2 cellular contexts compared by ENCODE assay signal in the genomic region with DNA sequence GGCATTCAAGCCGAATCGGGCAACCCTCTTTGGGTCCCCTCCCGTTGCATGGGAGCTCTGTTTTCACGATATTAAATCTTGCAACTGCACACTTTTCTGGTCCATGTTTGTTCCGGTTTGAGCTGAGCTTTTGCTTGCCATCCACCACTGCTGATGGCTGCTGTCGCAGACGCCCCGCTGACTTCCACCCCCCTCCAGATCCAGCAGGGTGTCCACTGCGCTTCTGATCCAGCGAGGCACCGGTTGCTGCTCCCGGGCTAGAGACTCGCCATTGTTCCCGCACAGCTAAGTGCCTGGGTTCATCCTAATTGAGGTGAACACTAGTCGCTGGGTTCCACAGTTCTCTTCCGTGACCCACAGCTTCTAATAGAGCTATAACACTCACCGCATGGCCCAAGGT.
TF ChIP-seq lines count a peak whose summit lies in the region.

No MANE protein-coding gene starts in this region.

TF ChIP-seq in SK-N-SH, 30 proteins besides CTCF, POLR2A, EP300 and RAD21 (continued from another document):
- TF ChIP-seq POLR2AphosphoS5 (IDR thresholded peaks at IDR 0.05; ENCODE audit: low read depth, low read length): no peak
- TF ChIP-seq, protein P1, sequence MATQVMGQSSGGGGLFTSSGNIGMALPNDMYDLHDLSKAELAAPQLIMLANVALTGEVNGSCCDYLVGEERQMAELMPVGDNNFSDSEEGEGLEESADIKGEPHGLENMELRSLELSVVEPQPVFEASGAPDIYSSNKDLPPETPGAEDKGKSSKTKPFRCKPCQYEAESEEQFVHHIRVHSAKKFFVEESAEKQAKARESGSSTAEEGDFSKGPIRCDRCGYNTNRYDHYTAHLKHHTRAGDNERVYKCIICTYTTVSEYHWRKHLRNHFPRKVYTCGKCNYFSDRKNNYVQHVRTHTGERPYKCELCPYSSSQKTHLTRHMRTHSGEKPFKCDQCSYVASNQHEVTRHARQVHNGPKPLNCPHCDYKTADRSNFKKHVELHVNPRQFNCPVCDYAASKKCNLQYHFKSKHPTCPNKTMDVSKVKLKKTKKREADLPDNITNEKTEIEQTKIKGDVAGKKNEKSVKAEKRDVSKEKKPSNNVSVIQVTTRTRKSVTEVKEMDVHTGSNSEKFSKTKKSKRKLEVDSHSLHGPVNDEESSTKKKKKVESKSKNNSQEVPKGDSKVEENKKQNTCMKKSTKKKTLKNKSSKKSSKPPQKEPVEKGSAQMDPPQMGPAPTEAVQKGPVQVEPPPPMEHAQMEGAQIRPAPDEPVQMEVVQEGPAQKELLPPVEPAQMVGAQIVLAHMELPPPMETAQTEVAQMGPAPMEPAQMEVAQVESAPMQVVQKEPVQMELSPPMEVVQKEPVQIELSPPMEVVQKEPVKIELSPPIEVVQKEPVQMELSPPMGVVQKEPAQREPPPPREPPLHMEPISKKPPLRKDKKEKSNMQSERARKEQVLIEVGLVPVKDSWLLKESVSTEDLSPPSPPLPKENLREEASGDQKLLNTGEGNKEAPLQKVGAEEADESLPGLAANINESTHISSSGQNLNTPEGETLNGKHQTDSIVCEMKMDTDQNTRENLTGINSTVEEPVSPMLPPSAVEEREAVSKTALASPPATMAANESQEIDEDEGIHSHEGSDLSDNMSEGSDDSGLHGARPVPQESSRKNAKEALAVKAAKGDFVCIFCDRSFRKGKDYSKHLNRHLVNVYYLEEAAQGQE (IDR thresholded peaks at IDR 0.05; ENCODE audit: low read depth, low read length): no peak
- no peak for TF ChIP-seq CHD2 (IDR thresholded peaks at IDR 0.05; ENCODE audit: low read length, partially characterized antibody)
- TF ChIP-seq TEAD4 (IDR thresholded peaks at IDR 0.05; ENCODE audit: borderline replicate concordance, insufficient read depth): no peak
- TF ChIP-seq, protein P2, sequence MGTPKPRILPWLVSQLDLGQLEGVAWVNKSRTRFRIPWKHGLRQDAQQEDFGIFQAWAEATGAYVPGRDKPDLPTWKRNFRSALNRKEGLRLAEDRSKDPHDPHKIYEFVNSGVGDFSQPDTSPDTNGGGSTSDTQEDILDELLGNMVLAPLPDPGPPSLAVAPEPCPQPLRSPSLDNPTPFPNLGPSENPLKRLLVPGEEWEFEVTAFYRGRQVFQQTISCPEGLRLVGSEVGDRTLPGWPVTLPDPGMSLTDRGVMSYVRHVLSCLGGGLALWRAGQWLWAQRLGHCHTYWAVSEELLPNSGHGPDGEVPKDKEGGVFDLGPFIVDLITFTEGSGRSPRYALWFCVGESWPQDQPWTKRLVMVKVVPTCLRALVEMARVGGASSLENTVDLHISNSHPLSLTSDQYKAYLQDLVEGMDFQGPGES (IDR thresholded peaks at IDR 0.05; ENCODE audit: low read depth, low read length): no peak
- TF ChIP-seq TCF12 (IDR thresholded peaks at IDR 0.05): no peak

TF ChIP-seq in SK-N-SH treated with all-trans-retinoic acid at 6 μM for 48 hours, 23 proteins besides CTCF, POLR2A, EP300 and RAD21 (continued from another document):
- TF ChIP-seq, protein P3, sequence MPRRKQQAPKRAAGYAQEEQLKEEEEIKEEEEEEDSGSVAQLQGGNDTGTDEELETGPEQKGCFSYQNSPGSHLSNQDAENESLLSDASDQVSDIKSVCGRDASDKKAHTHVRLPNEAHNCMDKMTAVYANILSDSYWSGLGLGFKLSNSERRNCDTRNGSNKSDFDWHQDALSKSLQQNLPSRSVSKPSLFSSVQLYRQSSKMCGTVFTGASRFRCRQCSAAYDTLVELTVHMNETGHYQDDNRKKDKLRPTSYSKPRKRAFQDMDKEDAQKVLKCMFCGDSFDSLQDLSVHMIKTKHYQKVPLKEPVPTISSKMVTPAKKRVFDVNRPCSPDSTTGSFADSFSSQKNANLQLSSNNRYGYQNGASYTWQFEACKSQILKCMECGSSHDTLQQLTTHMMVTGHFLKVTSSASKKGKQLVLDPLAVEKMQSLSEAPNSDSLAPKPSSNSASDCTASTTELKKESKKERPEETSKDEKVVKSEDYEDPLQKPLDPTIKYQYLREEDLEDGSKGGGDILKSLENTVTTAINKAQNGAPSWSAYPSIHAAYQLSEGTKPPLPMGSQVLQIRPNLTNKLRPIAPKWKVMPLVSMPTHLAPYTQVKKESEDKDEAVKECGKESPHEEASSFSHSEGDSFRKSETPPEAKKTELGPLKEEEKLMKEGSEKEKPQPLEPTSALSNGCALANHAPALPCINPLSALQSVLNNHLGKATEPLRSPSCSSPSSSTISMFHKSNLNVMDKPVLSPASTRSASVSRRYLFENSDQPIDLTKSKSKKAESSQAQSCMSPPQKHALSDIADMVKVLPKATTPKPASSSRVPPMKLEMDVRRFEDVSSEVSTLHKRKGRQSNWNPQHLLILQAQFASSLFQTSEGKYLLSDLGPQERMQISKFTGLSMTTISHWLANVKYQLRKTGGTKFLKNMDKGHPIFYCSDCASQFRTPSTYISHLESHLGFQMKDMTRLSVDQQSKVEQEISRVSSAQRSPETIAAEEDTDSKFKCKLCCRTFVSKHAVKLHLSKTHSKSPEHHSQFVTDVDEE (CRISPR knock-in tag; IDR thresholded peaks at IDR 0.05): no peak
- TF ChIP-seq TOX (CRISPR knock-in tag; IDR thresholded peaks at IDR 0.05; ENCODE audit: borderline replicate concordance) (no peak), ISL1 (CRISPR knock-in tag; IDR thresholded peaks at IDR 0.05) (no peak), ZNF70 (CRISPR knock-in tag; IDR thresholded peaks at IDR 0.05) (no peak), ESRRG (CRISPR knock-in tag; IDR thresholded peaks at IDR 0.05) (no peak), ZC3H10 (CRISPR knock-in tag; IDR thresholded peaks at IDR 0.05) (no peak), RARB (CRISPR knock-in tag; IDR thresholded peaks at IDR 0.05) (no peak), OSR1 (CRISPR knock-in tag; IDR thresholded peaks at IDR 0.05) (no peak), PPARA (CRISPR knock-in tag; IDR thresholded peaks at IDR 0.05; ENCODE audit: borderline replicate concordance) (no peak), SNAI2 (CRISPR knock-in tag; IDR thresholded peaks at IDR 0.05) (no peak), CSDC2 (CRISPR knock-in tag; IDR thresholded peaks at IDR 0.05) (no peak)
- TF ChIP-seq, protein P4, sequence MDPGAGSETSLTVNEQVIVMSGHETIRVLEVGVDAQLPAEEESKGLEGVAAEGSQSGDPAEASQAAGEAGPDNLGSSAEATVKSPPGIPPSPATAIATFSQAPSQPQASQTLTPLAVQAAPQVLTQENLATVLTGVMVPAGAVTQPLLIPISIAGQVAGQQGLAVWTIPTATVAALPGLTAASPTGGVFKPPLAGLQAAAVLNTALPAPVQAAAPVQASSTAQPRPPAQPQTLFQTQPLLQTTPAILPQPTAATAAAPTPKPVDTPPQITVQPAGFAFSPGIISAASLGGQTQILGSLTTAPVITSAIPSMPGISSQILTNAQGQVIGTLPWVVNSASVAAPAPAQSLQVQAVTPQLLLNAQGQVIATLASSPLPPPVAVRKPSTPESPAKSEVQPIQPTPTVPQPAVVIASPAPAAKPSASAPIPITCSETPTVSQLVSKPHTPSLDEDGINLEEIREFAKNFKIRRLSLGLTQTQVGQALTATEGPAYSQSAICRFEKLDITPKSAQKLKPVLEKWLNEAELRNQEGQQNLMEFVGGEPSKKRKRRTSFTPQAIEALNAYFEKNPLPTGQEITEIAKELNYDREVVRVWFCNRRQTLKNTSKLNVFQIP (CRISPR knock-in tag; IDR thresholded peaks at IDR 0.05; ENCODE audit: borderline replicate concordance, low read depth): no peak
- TF ChIP-seq, protein P5, sequence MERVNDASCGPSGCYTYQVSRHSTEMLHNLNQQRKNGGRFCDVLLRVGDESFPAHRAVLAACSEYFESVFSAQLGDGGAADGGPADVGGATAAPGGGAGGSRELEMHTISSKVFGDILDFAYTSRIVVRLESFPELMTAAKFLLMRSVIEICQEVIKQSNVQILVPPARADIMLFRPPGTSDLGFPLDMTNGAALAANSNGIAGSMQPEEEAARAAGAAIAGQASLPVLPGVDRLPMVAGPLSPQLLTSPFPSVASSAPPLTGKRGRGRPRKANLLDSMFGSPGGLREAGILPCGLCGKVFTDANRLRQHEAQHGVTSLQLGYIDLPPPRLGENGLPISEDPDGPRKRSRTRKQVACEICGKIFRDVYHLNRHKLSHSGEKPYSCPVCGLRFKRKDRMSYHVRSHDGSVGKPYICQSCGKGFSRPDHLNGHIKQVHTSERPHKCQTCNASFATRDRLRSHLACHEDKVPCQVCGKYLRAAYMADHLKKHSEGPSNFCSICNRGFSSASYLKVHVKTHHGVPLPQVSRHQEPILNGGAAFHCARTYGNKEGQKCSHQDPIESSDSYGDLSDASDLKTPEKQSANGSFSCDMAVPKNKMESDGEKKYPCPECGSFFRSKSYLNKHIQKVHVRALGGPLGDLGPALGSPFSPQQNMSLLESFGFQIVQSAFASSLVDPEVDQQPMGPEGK (CRISPR knock-in tag; IDR thresholded peaks at IDR 0.05; ENCODE audit: borderline replicate concordance): no peak
- TF ChIP-seq, protein P6, sequence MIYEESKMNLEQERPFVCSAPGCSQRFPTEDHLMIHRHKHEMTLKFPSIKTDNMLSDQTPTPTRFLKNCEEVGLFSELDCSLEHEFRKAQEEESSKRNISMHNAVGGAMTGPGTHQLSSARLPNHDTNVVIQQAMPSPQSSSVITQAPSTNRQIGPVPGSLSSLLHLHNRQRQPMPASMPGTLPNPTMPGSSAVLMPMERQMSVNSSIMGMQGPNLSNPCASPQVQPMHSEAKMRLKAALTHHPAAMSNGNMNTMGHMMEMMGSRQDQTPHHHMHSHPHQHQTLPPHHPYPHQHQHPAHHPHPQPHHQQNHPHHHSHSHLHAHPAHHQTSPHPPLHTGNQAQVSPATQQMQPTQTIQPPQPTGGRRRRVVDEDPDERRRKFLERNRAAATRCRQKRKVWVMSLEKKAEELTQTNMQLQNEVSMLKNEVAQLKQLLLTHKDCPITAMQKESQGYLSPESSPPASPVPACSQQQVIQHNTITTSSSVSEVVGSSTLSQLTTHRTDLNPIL (CRISPR knock-in tag; IDR thresholded peaks at IDR 0.05; ENCODE audit: low read depth): no peak
